Comparison of ENCODE assay signal across 13 cellular contexts in the genomic region with DNA sequence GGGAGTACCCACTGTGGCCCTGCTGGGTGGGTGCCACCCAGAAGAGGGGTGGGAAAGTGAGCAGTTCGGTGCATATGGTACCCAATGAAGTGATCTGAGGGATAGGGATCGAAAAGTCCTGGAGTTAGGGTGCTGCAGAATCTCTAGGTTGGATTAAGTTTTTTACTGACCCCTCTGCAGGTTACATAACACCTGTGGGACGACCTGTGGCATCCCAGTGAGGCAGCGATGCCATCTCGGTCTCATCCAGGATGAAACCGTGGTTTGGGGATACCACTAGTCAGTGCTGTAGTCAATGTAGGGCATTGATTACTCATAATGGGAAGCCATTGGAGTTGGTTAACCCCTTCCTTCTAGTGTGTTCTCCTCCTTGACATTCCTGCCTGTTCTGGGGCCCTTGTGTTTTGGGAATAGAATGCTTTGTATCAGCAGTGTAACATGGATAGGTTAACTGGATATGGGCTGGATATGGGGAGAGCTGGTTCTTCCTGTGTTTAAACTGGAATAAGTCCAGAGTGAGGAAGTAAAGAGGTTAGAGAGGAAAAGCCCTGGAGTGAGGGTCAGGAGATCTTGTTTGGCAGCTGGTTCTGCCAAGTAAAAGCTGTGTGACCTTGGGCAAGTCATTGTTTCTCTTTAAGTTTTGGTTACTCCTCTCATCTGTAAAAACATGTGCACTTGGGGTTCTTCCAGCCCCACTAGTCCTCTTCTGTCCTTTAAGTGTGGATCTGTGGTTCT. TPM values are rescaled to one million over a fixed set of nuclear protein-coding genes. Genes with fewer than 3 reads are reported as not detected.
A peak's percentile ranks its signal among the peaks of the same experiment; 100 is the strongest.
DNase-seq lines count a peak whose midpoint lies in the region; ATAC-seq, FAIRE-seq and TF ChIP-seq lines count a peak whose summit lies in the region.
"Had no signal": no experiment of that assay in that cellular context is flagged by ENCODE, and none has a peak within 500 bp of the region (broad histone marks: within the 10 kb centered on the region; RNA-seq: fewer than 3 reads in every experiment).

No MANE protein-coding gene starts in this region.

- ATAC-seq in PC-3 (no peak), HG03039 (IDR thresholded peaks at IDR 0.05; ENCODE audit: unreplicated experiment) (no peak)
- ATAC-seq in effector memory CD8-positive, alpha-beta T cell (replicated peaks), result no peak
- no peak for ATAC-seq in stimulated activated memory B cell treated with anti-CD40 and anti-IgM and Interleukin-4, amounts not matched to agents 10 μg/mL and 1 μg/mL and 100 μg/mL, for 72 hours

- POLR2A ChIA-PET in PC-3 (lab: Charles Lee; ENCODE audit: unreplicated experiment), result no interaction called here

- no peaks in the 10 kb centered on the region for H3K9me3 Mint-ChIP-seq in activated CD4-positive, alpha-beta T cell treated with anti-CD3 and anti-CD28 coated beads, Interleukin-2, amount 10 ng/mL, durations not matched to agents 24 days and 14 days
- no peaks in the 10 kb centered on the region for H3K9me3 Mint-ChIP-seq in effector memory CD8-positive, alpha-beta T cell
- H3K9me3 Mint-ChIP-seq in stimulated activated memory B cell treated with anti-CD40 and anti-IgM and Interleukin-4, amounts not matched to agents 10 μg/mL and 1 μg/mL and 100 μg/mL, for 72 hours, result no peaks in the 10 kb centered on the region

- H2AFZ ChIP-seq in PC-3 (ENCODE audit: low read length), result peak overlapping the region; percentile 81; the same call in 1 of the 2 replicates

- FAIRE-seq in RCC 7860 (lab: Jason Lieb, UNC), result no peak

- no peak for TF ChIP-seq CTCF in PC-3 (conservative IDR thresholded peaks at IDR 0.05; ENCODE audit: low read depth, low read length)

- no peak overlapping the region for H3K4me3 ChIP-seq in PC-3 (ENCODE audit: low read length)

- peak overlapping the region; percentile 89 for H3K27ac Mint-ChIP-seq in activated CD4-positive, alpha-beta T cell treated with anti-CD3 and anti-CD28 coated beads, Interleukin-2, amount 10 ng/mL, durations not matched to agents 24 days and 14 days
- peak overlapping the region; percentile 75 to 91 for H3K27ac Mint-ChIP-seq in effector memory CD8-positive, alpha-beta T cell
- peak overlapping the region; percentile 87 for H3K27ac Mint-ChIP-seq in stimulated activated memory B cell treated with anti-CD40 and anti-IgM and Interleukin-4, amounts not matched to agents 10 μg/mL and 1 μg/mL and 100 μg/mL, for 72 hours

- H3K4me2 ChIP-seq in PC-3 (ENCODE audit: low read length), result peak overlapping the region; percentile 85

- H3K36me3 ChIP-seq in PC-3 (ENCODE audit: low read depth, low read length), result no peaks in the 10 kb centered on the region
- H3K36me3 ChIP-seq: heart right ventricle, lower lobe of right lung, SJSA1 had no signal

- H3K27ac ChIP-seq in PC-3 (ENCODE audit: low read length), result no peak overlapping the region

- DNase-seq in activated CD4-positive, alpha-beta T cell treated with anti-CD3 and anti-CD28 coated beads, Interleukin-2, amount 10 ng/mL, durations not matched to agents 24 days and 14 days, result peak; percentile 58
- DNase-seq in activated CD4-positive, alpha-beta T cell treated with anti-CD3 and anti-CD28 coated beads for 48 hours, result no peak
- DNase-seq in PC-3 (peak; percentile 28), nucleus accumbens (lab: John Stamatoyannopoulos, UW) (no peak), RCC 7860 (ENCODE audit: low spot score) (no peak)
- no peak for DNase-seq in effector memory CD8-positive, alpha-beta T cell
- DNase-seq: activated CD4-positive, alpha-beta T cell treated with anti-CD3 and anti-CD28 coated beads for 4 hours; lower lobe of right lung; NCI-H446 treated with DMSO at 0.1 percent for 48 hours had no signal

- peaks cover 32% of the 10 kb centered on the region for H3K4me1 ChIP-seq in PC-3 (ENCODE audit: insufficient read depth, low read length)

- H3K27me3 Mint-ChIP-seq in activated CD4-positive, alpha-beta T cell treated with anti-CD3 and anti-CD28 coated beads, Interleukin-2, amount 10 ng/mL, durations not matched to agents 24 days and 14 days, result peaks cover 34% of the 10 kb centered on the region
- H3K27me3 Mint-ChIP-seq in effector memory CD8-positive, alpha-beta T cell, result no peaks in the 10 kb centered on the region
- no peaks in the 10 kb centered on the region for H3K27me3 Mint-ChIP-seq in stimulated activated memory B cell treated with anti-CD40 and anti-IgM and Interleukin-4, amounts not matched to agents 10 μg/mL and 1 μg/mL and 100 μg/mL, for 72 hours

- no peaks in the 10 kb centered on the region for H3K9me3 ChIP-seq in PC-3 (ENCODE audit: low read length)
- H3K9me3 ChIP-seq: lower lobe of right lung, SJSA1 had no signal

- no peaks in the 10 kb centered on the region for H4K20me1 ChIP-seq in PC-3 (ENCODE audit: low read length)

- CTCF ChIA-PET in PC-3 (lab: Charles Lee), result no interaction called here

- no TSS peak for BruUV-seq in PC-3 (replicated peaks; lab: Mats Ljungman, UMichigan)

- H3K36me3 Mint-ChIP-seq in activated CD4-positive, alpha-beta T cell treated with anti-CD3 and anti-CD28 coated beads, Interleukin-2, amount 10 ng/mL, durations not matched to agents 24 days and 14 days (ENCODE audit: low read depth), result no peaks in the 10 kb centered on the region
- H3K36me3 Mint-ChIP-seq in effector memory CD8-positive, alpha-beta T cell (ENCODE audit: insufficient read depth), result no peaks in the 10 kb centered on the region
- H3K36me3 Mint-ChIP-seq in stimulated activated memory B cell treated with anti-CD40 and anti-IgM and Interleukin-4, amounts not matched to agents 10 μg/mL and 1 μg/mL and 100 μg/mL, for 72 hours, result no peaks in the 10 kb centered on the region

- no peaks in the 10 kb centered on the region for H3K9me2 ChIP-seq in PC-3 (replicated peaks; ENCODE audit: low read length)

- no peak overlapping the region for H3K9ac ChIP-seq in PC-3 (ENCODE audit: low read length)

- H3K27me3 ChIP-seq in PC-3 (ENCODE audit: low read length), result no peaks in the 10 kb centered on the region
- H3K27me3 ChIP-seq: heart right ventricle, SJSA1 had no signal

- H3K79me2 ChIP-seq in PC-3 (ENCODE audit: low read length), result no peaks in the 10 kb centered on the region

- H3F3A ChIP-seq in PC-3 (ENCODE audit: low read length, unreplicated experiment), result no peaks in the 10 kb centered on the region

- intact Hi-C loops in activated CD4-positive, alpha-beta T cell treated with anti-CD3 and anti-CD28 coated beads, Interleukin-2, amount 10 ng/mL, durations not matched to agents 24 days and 14 days (cut with micrococcal nuclease), result loop anchor here (2.0 to 5.0 kb wide), 2 partner anchors 65 to 88 kb away; no protein-coding TSS in a partner anchor
- intact Hi-C loops in PC-3 (cut with micrococcal nuclease), result loop anchor here (2.0 to 10.0 kb wide), 3 partner anchors 31 to 281 kb away; a partner anchor contains a TSS

- H3K4me3 Mint-ChIP-seq in activated CD4-positive, alpha-beta T cell treated with anti-CD3 and anti-CD28 coated beads, Interleukin-2, amount 10 ng/mL, durations not matched to agents 24 days and 14 days, result peak overlapping the region; percentile 81
- H3K4me3 Mint-ChIP-seq in effector memory CD8-positive, alpha-beta T cell, result peak overlapping the region; percentile 76 to 87
- peak overlapping the region; percentile 83 for H3K4me3 Mint-ChIP-seq in stimulated activated memory B cell treated with anti-CD40 and anti-IgM and Interleukin-4, amounts not matched to agents 10 μg/mL and 1 μg/mL and 100 μg/mL, for 72 hours

- H3K4me1 Mint-ChIP-seq in activated CD4-positive, alpha-beta T cell treated with anti-CD3 and anti-CD28 coated beads, Interleukin-2, amount 10 ng/mL, durations not matched to agents 24 days and 14 days, result peaks cover 27% of the 10 kb centered on the region
- H3K4me1 Mint-ChIP-seq in effector memory CD8-positive, alpha-beta T cell (ENCODE audit: low read depth in 2 of 2), result peaks cover 16 to 18% of the 10 kb centered on the region in 2 donors
- H3K4me1 Mint-ChIP-seq in stimulated activated memory B cell treated with anti-CD40 and anti-IgM and Interleukin-4, amounts not matched to agents 10 μg/mL and 1 μg/mL and 100 μg/mL, for 72 hours, result peaks cover 39% of the 10 kb centered on the region

RNA-seq across cellular contexts. Expression of a gene that starts 42.8 kb away (rescaled TPM):
- total RNA-seq in activated CD4-positive, alpha-beta T cell treated with anti-CD3 and anti-CD28 coated beads, Interleukin-2, amount 10 ng/mL, durations not matched to agents 24 days and 14 days, result 21.2 and 29.5 TPM in 2 replicates
- 275 and 335 TPM in 2 replicates for total RNA-seq in PC-3 (2014; rRNA removed)

Comparison
In these comparisons a context has a peak if more than half of its experiments do, and no peak if none do; other contexts are left out.
1. DNase-seq: peak in activated CD4-positive, alpha-beta T cell treated with anti-CD3 and anti-CD28 coated beads, Interleukin-2, amount 10 ng/mL, durations not matched to agents 24 days and 14 days (single experiment) and PC-3 (single experiment); none in activated CD4-positive, alpha-beta T cell treated with anti-CD3 and anti-CD28 coated beads for 48 hours (single experiment), effector memory CD8-positive, alpha-beta T cell (0 of 3), nucleus accumbens (0 of 56) and RCC 7860 (single experiment).
2. Peak in every context shown above with its lines, with median percentiles within 50 percentile points of each other: H3K27ac Mint-ChIP-seq and H3K4me3 Mint-ChIP-seq.